In genomic region chr13:30607908-30608307, GRCh38 we compare ENCODE assay signal across 8 cellular contexts. TPM values are rescaled to one million over a fixed set of nuclear protein-coding genes. Genes with fewer than 3 reads are reported as not detected.
DNase-seq lines count a peak whose midpoint lies in the region; ATAC-seq lines count a peak whose summit lies in the region.

No MANE protein-coding gene starts in this region.

- peak; percentile 35 for DNase-seq in NCI-H2107 (lab: John Stamatoyannopoulos, UW)
- DNase-seq in stimulated activated CD8-positive, alpha-beta memory T cell treated with anti-CD3 and anti-CD28 coated beads, Interleukin-12 subunit alpha, Interleukin-12 subunit beta, amount 100 ng/mL, for 1 hour (ENCODE audit: low read depth) = peak; percentile 45
- no peak for DNase-seq in globus pallidus (ENCODE audit: low spot score)
- no peak for DNase-seq in AG08395 (ENCODE audit: low spot score)
- DNase-seq in H4 (ENCODE audit: low spot score) = no peak

- no peaks in the 10 kb centered on the region for H3K27me3 Mint-ChIP-seq in activated T-helper 17 cell treated with anti-CD3 and anti-CD28 coated beads, Interleukin-2, amount 50 U/mL, for 72 hours

- peak overlapping the region; percentile 31 for H3K4me3 Mint-ChIP-seq in activated T-helper 17 cell treated with anti-CD3 and anti-CD28 coated beads, Interleukin-2, amount 50 U/mL, for 72 hours

- H3K27ac Mint-ChIP-seq in activated T-helper 17 cell treated with anti-CD3 and anti-CD28 coated beads, Interleukin-2, amount 50 U/mL, for 72 hours = no peak overlapping the region

- peaks cover 10% of the 10 kb centered on the region for H3K4me1 Mint-ChIP-seq in activated T-helper 17 cell treated with anti-CD3 and anti-CD28 coated beads, Interleukin-2, amount 50 U/mL, for 72 hours

- no peaks in the 10 kb centered on the region for H3K9me3 Mint-ChIP-seq in activated T-helper 17 cell treated with anti-CD3 and anti-CD28 coated beads, Interleukin-2, amount 50 U/mL, for 72 hours

- H3K36me3 Mint-ChIP-seq in activated T-helper 17 cell treated with anti-CD3 and anti-CD28 coated beads, Interleukin-2, amount 50 U/mL, for 72 hours (ENCODE audit: low read depth) = no peaks in the 10 kb centered on the region

- peak; percentile 96 for ATAC-seq in GM18498 (IDR thresholded peaks at IDR 0.05; ENCODE audit: unreplicated experiment)
- ATAC-seq in HG02623 (IDR thresholded peaks at IDR 0.05; ENCODE audit: unreplicated experiment) = peak; percentile 99
- peak; percentile 99 for ATAC-seq in activated T-helper 17 cell treated with anti-CD3 and anti-CD28 coated beads, Interleukin-2, amount 50 U/mL, for 72 hours (replicated peaks)

RNA-seq across cellular contexts. Expression of gene USPL1, which starts 9.8 kb away (rescaled TPM):
- 10 to 100 TPM; 17.3 to 18.6 TPM for total RNA-seq in activated T-helper 17 cell treated with anti-CD3 and anti-CD28 coated beads, Interleukin-2, amount 50 U/mL, for 72 hours
- 6.5 and 9.4 TPM in 2 replicates for total RNA-seq in H4 (2014; rRNA removed; shearing (Covaris generic))

Comparison
In these comparisons a context has a peak if more than half of its experiments do, and no peak if none do; other contexts are left out.
1. DNase-seq: peak in NCI-H2107 (single experiment) and stimulated activated CD8-positive, alpha-beta memory T cell treated with anti-CD3 and anti-CD28 coated beads, Interleukin-12 subunit alpha, Interleukin-12 subunit beta, amount 100 ng/mL, for 1 hour (single experiment); none in globus pallidus (single experiment), AG08395 (single experiment) and H4 (single experiment).
2. Peak in every context shown above with its lines, with median percentiles within 50 percentile points of each other: ATAC-seq.